Comparison of ENCODE assay signal across 15 cellular contexts in the genomic region with DNA sequence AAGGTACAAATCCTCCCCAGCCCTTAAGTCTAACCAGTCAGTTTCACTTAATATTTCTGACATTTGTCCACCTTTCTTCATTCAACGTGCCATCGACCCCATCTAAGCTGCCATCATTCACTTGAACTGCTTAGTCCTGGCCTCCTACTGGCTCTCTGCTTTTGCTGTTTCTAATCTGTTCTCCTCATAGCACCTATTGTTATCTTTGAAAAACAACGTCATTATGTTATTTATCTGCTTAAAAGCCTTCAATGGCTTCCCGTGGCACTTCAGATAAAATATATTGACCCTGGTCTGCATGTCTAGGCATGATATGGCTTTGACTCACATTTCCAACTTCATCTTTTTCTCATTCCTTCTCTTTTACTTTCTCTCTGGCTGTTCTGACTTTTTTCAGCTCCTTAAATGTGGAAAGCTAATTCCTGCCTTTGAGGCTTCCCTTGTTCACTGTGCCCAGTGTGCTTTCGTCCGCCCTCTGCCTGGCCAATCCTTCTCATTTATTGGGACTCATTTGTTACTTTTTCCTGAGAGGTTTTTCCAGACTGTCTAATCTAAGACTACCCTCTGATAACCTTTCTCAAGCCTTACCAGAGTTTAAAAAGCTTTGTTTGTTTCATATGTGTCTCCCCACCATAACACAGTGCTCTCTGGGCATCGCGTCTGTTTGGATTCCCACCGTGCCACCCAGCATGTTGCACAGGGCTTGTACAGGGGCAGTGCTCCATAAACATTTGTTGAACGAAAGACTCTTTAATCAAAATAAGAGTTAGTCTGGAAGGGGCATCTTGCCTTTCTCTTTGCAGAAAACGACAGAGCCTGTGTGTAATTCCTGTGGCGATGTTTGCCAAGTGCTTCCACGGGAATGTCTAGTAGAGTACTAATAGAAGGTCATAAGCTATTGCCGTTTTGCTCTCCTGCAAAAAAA.
A peak's percentile ranks its signal among the peaks of the same experiment; 100 is the strongest.
DNase-seq lines count a peak whose midpoint lies in the region; ATAC-seq and TF ChIP-seq lines count a peak whose summit lies in the region.
"Had no signal": no experiment of that assay in that cellular context is flagged by ENCODE, and none has a peak within 500 bp of the region (broad histone marks: within the 10 kb centered on the region; RNA-seq: fewer than 3 reads in every experiment).

No MANE protein-coding gene starts in this region.

- H3K27ac Mint-ChIP-seq in type B pancreatic cell, result peak overlapping the region; percentile 4
- H3K27ac Mint-ChIP-seq: activated CD4-positive, alpha-beta T cell treated with anti-CD3 and anti-CD28 coated beads for 36 hours; activated naive CD4-positive, alpha-beta T cell treated with anti-CD3 and anti-CD28 coated beads for 36 hours; stimulated activated effector memory CD8-positive, alpha-beta T cell treated with anti-CD3 and anti-CD28 coated beads, Interleukin-12 subunit alpha, Interleukin-12 subunit beta, amount 100 ng/mL, for 72 hours had no signal

- ATAC-seq in left ventricle myocardium superior, result peak; percentile 60
- ATAC-seq: activated CD4-positive, alpha-beta T cell treated with anti-CD3 and anti-CD28 coated beads for 36 hours; stimulated activated effector memory CD8-positive, alpha-beta T cell treated with anti-CD3 and anti-CD28 coated beads, Interleukin-12 subunit alpha, Interleukin-12 subunit beta, amount 100 ng/mL, for 72 hours had no signal

- peaks cover 4% of the 10 kb centered on the region for H3K9me3 Mint-ChIP-seq in type B pancreatic cell
- H3K9me3 Mint-ChIP-seq: activated naive CD4-positive, alpha-beta T cell treated with anti-CD3 and anti-CD28 coated beads for 36 hours; stimulated activated effector memory CD8-positive, alpha-beta T cell treated with anti-CD3 and anti-CD28 coated beads, Interleukin-12 subunit alpha, Interleukin-12 subunit beta, amount 100 ng/mL, for 72 hours had no signal

- no peak for TF ChIP-seq CTCF in type B pancreatic cell (conservative IDR thresholded peaks at IDR 0.05)

- H3K4me3 Mint-ChIP-seq in type B pancreatic cell, result peak overlapping the region; percentile 1
- H3K4me3 Mint-ChIP-seq: activated CD4-positive, alpha-beta T cell treated with anti-CD3 and anti-CD28 coated beads for 36 hours; activated naive CD4-positive, alpha-beta T cell treated with anti-CD3 and anti-CD28 coated beads for 36 hours; stimulated activated effector memory CD8-positive, alpha-beta T cell treated with anti-CD3 and anti-CD28 coated beads, Interleukin-12 subunit alpha, Interleukin-12 subunit beta, amount 100 ng/mL, for 72 hours had no signal

- intact Hi-C loops in left ventricle myocardium superior (cut with micrococcal nuclease) (no loop called here), cardiac septum (cut with DNase I) (no loop called here)

- no peaks in the 10 kb centered on the region for H3K27me3 Mint-ChIP-seq in type B pancreatic cell

- peaks cover 25% of the 10 kb centered on the region for H3K4me1 Mint-ChIP-seq in type B pancreatic cell (ENCODE audit: unreplicated experiment)
- H3K4me1 Mint-ChIP-seq: activated CD4-positive, alpha-beta T cell treated with anti-CD3 and anti-CD28 coated beads for 36 hours; stimulated activated effector memory CD8-positive, alpha-beta T cell treated with anti-CD3 and anti-CD28 coated beads, Interleukin-12 subunit alpha, Interleukin-12 subunit beta, amount 100 ng/mL, for 72 hours had no signal

- DNase-seq in left ventricle myocardium superior (no peak), cardiac septum (ENCODE audit: low spot score) (no peak), cerebellar cortex (ENCODE audit: low spot score) (peak; percentile 74), midbrain (lab: John Stamatoyannopoulos, UW) (peak; percentile 73), type B pancreatic cell (ENCODE audit: extremely low spot score, unreplicated experiment) (no peak), NCI-H2171 treated with DMSO at 0.1 percent for 48 hours (lab: John Stamatoyannopoulos, UW) (no peak), epidermal melanocyte (ENCODE audit: insufficient read length, low spot score) (no peak)
- no peak for DNase-seq in activated CD4-positive, alpha-beta T cell treated with anti-CD3 and anti-CD28 coated beads for 4 hours
- DNase-seq: activated CD4-positive, alpha-beta T cell treated with anti-CD3 and anti-CD28 coated beads for 36 hours; activated CD8-positive, alpha-beta memory T cell treated with anti-CD3 and anti-CD28 coated beads, Interleukin-2, amount 50 U/mL, for 4 hours; activated naive CD4-positive, alpha-beta T cell treated with anti-CD3 and anti-CD28 coated beads for 36 hours; GDM1; glutamatergic neuron; H7 had no signal

- H3K36me3 Mint-ChIP-seq in type B pancreatic cell, result peaks cover 12% of the 10 kb centered on the region
- H3K36me3 Mint-ChIP-seq: stimulated activated effector memory CD8-positive, alpha-beta T cell treated with anti-CD3 and anti-CD28 coated beads, Interleukin-12 subunit alpha, Interleukin-12 subunit beta, amount 100 ng/mL, for 72 hours had no signal

Comparison
In these comparisons a context has a peak if more than half of its experiments do, and no peak if none do; other contexts are left out.
1. DNase-seq: peak in cerebellar cortex (single experiment) and midbrain (single experiment); none in left ventricle myocardium superior (single experiment), cardiac septum (single experiment), type B pancreatic cell (single experiment), NCI-H2171 treated with DMSO at 0.1 percent for 48 hours (single experiment), epidermal melanocyte (single experiment) and activated CD4-positive, alpha-beta T cell treated with anti-CD3 and anti-CD28 coated beads for 4 hours (0 of 2).